21 cellular contexts compared by ENCODE assay signal in genomic region chr3:113847243-113847642, GRCh38. TPM values are rescaled to one million over a fixed set of nuclear protein-coding genes. Genes with fewer than 3 reads are reported as not detected.
A peak's percentile ranks its signal among the peaks of the same experiment; 100 is the strongest.
DNase-seq lines count a peak whose midpoint lies in the region; ATAC-seq, FAIRE-seq and TF ChIP-seq lines count a peak whose summit lies in the region.
"Had no signal": no experiment of that assay in that cellular context is flagged by ENCODE, and none has a peak within 500 bp of the region (broad histone marks: within the 10 kb centered on the region; RNA-seq: fewer than 3 reads in every experiment).

No MANE protein-coding gene starts in this region.

- TF ChIP-seq RAD21 in liver (IDR thresholded peaks at IDR 0.05) (peak in 1 of 2 donors; percentile 20), HepG2 (CRISPR knock-in tag; IDR thresholded peaks at IDR 0.05) (no peak)

- H3K9ac ChIP-seq in liver (ENCODE audit: low read depth in 1 of 2, low read length in 2 of 2) (no peak overlapping the region), HepG2 (ENCODE audit: insufficient read depth, low read depth, low read length) (no peak overlapping the region), keratinocyte (ENCODE audit: control insufficient read depth, extremely low read depth, insufficient read depth, low read length) (no peak overlapping the region)

- no peak for TF ChIP-seq CTCF in liver (IDR thresholded peaks at IDR 0.05; ENCODE audit: low read depth, low read length, missing input control)
- TF ChIP-seq CTCF in HepG2 (CRISPR knock-in tag; IDR thresholded peaks at IDR 0.05) = no peak
- no peak for TF ChIP-seq CTCF in keratinocyte (optimal IDR thresholded peaks at IDR 0.05 in 1 of 3, IDR thresholded peaks at IDR 0.05 in 1 of 3, conservative IDR thresholded peaks at IDR 0.05 in 1 of 3; ENCODE audit: extremely low read depth in 1 of 3, insufficient read depth in 2 of 3, low read length in 3 of 3)
- no peak for TF ChIP-seq CTCF in mucosa of descending colon (IDR thresholded peaks at IDR 0.05)

- FAIRE-seq in HepG2 (lab: Jason Lieb, UNC) (no peak), keratinocyte (lab: Jason Lieb, UNC) (no peak)

- H3K27ac ChIP-seq in liver (ENCODE audit: low read depth in 1 of 2, low read length in 2 of 2) (peak overlapping the region in 1 of 2 donors; percentile 20), HepG2 (ENCODE audit: extremely low read length, insufficient read depth, low read length) (no peak overlapping the region), keratinocyte (ENCODE audit: control insufficient read depth, insufficient read depth, low read length) (peak overlapping the region; percentile 34), urinary bladder (ENCODE audit: low read depth) (peak overlapping the region; percentile 45)
- H3K27ac ChIP-seq: HL-60, SJSA1 had no signal

- no peak for TF ChIP-seq POLR2A in HepG2 (IDR thresholded peaks at IDR 0.05; ENCODE audit: insufficient read depth in 1 of 2, low read depth in 2 of 2, low read length in 2 of 2)

- DNase-seq in HepG2 (ENCODE audit: low spot score) (no peak), keratinocyte (ENCODE audit: low read depth, low spot score) (no peak), mucosa of descending colon (peak in 1 of 3 donors; percentile 30), NCI-H1092 treated with DMSO at 0.1 percent for 48 hours (lab: John Stamatoyannopoulos, UW) (no peak), NCI-H748 (lab: John Stamatoyannopoulos, UW; ENCODE audit: unreplicated experiment) (no peak)
- DNase-seq: 8988T; C1 segment of cervical spinal cord; CD8-positive, alpha-beta T cell; GDM1; KG1; NCI-H1105; NCI-H226; NCI-H510A treated with DMSO at 0.1 percent for 48 hours; NCI-H774; NK-92 treated with Interleukin-12 subunit alpha and Interleukin-12 subunit beta, amount 100 ng/mL, for 24 hours had no signal

- no peaks in the 10 kb centered on the region for H3K79me2 ChIP-seq in HepG2 (ENCODE audit: insufficient read depth, low read length)
- H3K79me2 ChIP-seq in keratinocyte (ENCODE audit: control insufficient read depth, insufficient read depth, low read length) = no peaks in the 10 kb centered on the region

- peaks cover 0 to 15% (median 12%) of the 10 kb centered on the region in 4 donors for H3K4me1 ChIP-seq in liver (ENCODE audit: control insufficient read depth in 4 of 4, insufficient read depth in 4 of 4, low read length in 3 of 4)
- no peaks in the 10 kb centered on the region for H3K4me1 ChIP-seq in HepG2 (ENCODE audit: insufficient read depth, low read length)
- H3K4me1 ChIP-seq in keratinocyte (ENCODE audit: control insufficient read depth, extremely low read depth, insufficient read depth, low read length) = peaks cover 8% of the 10 kb centered on the region
- H3K4me1 ChIP-seq in mucosa of descending colon (ENCODE audit: low read depth) = peaks cover 8% of the 10 kb centered on the region
- no peaks in the 10 kb centered on the region for H3K4me1 ChIP-seq in urinary bladder (ENCODE audit: insufficient read depth)

- H4K20me1 ChIP-seq in HepG2 (ENCODE audit: insufficient read depth, low read length) = no peaks in the 10 kb centered on the region
- H4K20me1 ChIP-seq in keratinocyte (ENCODE audit: control insufficient read depth, extremely low read depth, insufficient read depth, low read length) = no peaks in the 10 kb centered on the region

- POLR2A ChIA-PET in HepG2 (lab: Yijun Ruan, JAX) = no interaction called here

- H3K9me1 ChIP-seq in keratinocyte (ENCODE audit: control insufficient read depth, extremely low read depth, insufficient read depth, low read length) = no peaks in the 10 kb centered on the region

- BruUV-seq in HepG2 (replicated peaks; lab: Mats Ljungman, UMichigan) = no TSS peak

- intact Hi-C loops in HepG2 (cut with micrococcal nuclease; ENCODE audit: unreplicated experiment) (no loop called here), mucosa of descending colon (cut with DNase I, micrococcal nuclease) (no loop called here)

- dilution Hi-C loops in keratinocyte (cut with MboI; ENCODE audit: extremely low pct_ligation_motif_present, low sequenced_read_pairs) = no loop called here

- no peak overlapping the region for H3K4me2 ChIP-seq in HepG2 (ENCODE audit: low read depth, low read length)
- H3K4me2 ChIP-seq in keratinocyte (ENCODE audit: control insufficient read depth, extremely low read depth, insufficient read depth, low read depth, low read length) = no peak overlapping the region

- no peaks in the 10 kb centered on the region for H3K36me3 ChIP-seq in liver (ENCODE audit: control insufficient read depth in 4 of 4, insufficient read depth in 3 of 4, low read depth in 1 of 4, low read length in 3 of 4)
- H3K36me3 ChIP-seq in HepG2 (replicated peaks in 1 of 2; ENCODE audit: control insufficient read depth in 1 of 2, insufficient read depth in 2 of 2, low read length in 2 of 2) = no peaks in the 10 kb centered on the region
- H3K36me3 ChIP-seq in keratinocyte (ENCODE audit: control insufficient read depth in 2 of 2, extremely low read depth in 1 of 2, insufficient read depth in 2 of 2, low read length in 2 of 2) = no peaks in the 10 kb centered on the region
- no peaks in the 10 kb centered on the region for H3K36me3 ChIP-seq in mucosa of descending colon (ENCODE audit: low read depth)
- no peaks in the 10 kb centered on the region for H3K36me3 ChIP-seq in urinary bladder (ENCODE audit: insufficient read depth)
- H3K36me3 ChIP-seq: SJSA1 had no signal

- H3K4me3 ChIP-seq in liver (ENCODE audit: low read depth in 1 of 3, low read length in 3 of 3) (no peak overlapping the region), HepG2 (replicated peaks in 1 of 3; ENCODE audit: insufficient read depth in 1 of 3, low read depth in 2 of 3, low read length in 3 of 3) (no peak overlapping the region), keratinocyte (ENCODE audit: control insufficient read depth in 2 of 3, extremely low read depth in 1 of 3, insufficient read depth in 2 of 3, low read depth in 1 of 3, low read length in 3 of 3) (no peak overlapping the region), mucosa of descending colon (no peak overlapping the region), urinary bladder (ENCODE audit: low read depth, low read length) (no peak overlapping the region)
- H3K4me3 ChIP-seq: SJSA1 had no signal

- H3K27me3 ChIP-seq in liver (ENCODE audit: control insufficient read depth in 4 of 4, insufficient read depth in 4 of 4, low read length in 3 of 4) = no peaks in the 10 kb centered on the region
- no peaks in the 10 kb centered on the region for H3K27me3 ChIP-seq in HepG2 (ENCODE audit: control insufficient read depth in 1 of 2, insufficient read depth in 2 of 2, low read length in 2 of 2)
- H3K27me3 ChIP-seq in keratinocyte (ENCODE audit: control insufficient read depth, extremely low read depth, insufficient read depth, low read length) = no peaks in the 10 kb centered on the region
- H3K27me3 ChIP-seq: SJSA1 had no signal

- TF ChIP-seq EP300 in HepG2 (IDR thresholded peaks at IDR 0.05; ENCODE audit: low read depth in 2 of 2, low read length in 2 of 2) (no peak), HepG2 (CRISPR knock-in tag; IDR thresholded peaks at IDR 0.05; ENCODE audit: borderline replicate concordance) (no peak)

- no peaks in the 10 kb centered on the region for H3K9me3 ChIP-seq in liver (ENCODE audit: control insufficient read depth in 4 of 4, low read length in 3 of 4)
- H3K9me3 ChIP-seq in HepG2 (ENCODE audit: low read length) = no peaks in the 10 kb centered on the region
- no peaks in the 10 kb centered on the region for H3K9me3 ChIP-seq in keratinocyte (ENCODE audit: control insufficient read depth, low read depth, low read length)
- no peaks in the 10 kb centered on the region for H3K9me3 ChIP-seq in mucosa of descending colon
- H3K9me3 ChIP-seq: SJSA1 had no signal

- in situ Hi-C loops in HepG2 (cut with HindIII; ENCODE audit: extremely low pct_ligation_motif_present, low pct_unique_long_range_greater_than_20kb) = no loop called here

- ATAC-seq in HepG2 = no peak
- peak; percentile 83 for ATAC-seq in mucosa of descending colon
- ATAC-seq in GM18498 (IDR thresholded peaks at IDR 0.05; ENCODE audit: unreplicated experiment) = no peak
- ATAC-seq: CD8-positive, alpha-beta T cell; Right ventricle myocardium inferior had no signal

- CTCF ChIA-PET in HepG2 (lab: Yijun Ruan, JAX; ENCODE audit: low intra/inter-chr PET ratio, low total read pairs) = no interaction called here

- H2AFZ ChIP-seq in HepG2 (ENCODE audit: low read length) = no peak overlapping the region
- H2AFZ ChIP-seq in keratinocyte (ENCODE audit: control insufficient read depth, low read length) = no peak overlapping the region

RNA-seq across cellular contexts. Expression of gene GRAMD1C, which starts 8.7 kb away (rescaled TPM):
- 10 to 100 TPM in 1 of 2 donors, 1 to 10 TPM in 1; 2.3 to 17.0 TPM for total RNA-seq in liver
- polyA plus RNA-seq in liver = 1 to 10 TPM; 4.6 to 7.9 TPM
- not detected in 2 replicates for total RNA-seq in HepG2 (2016; rRNA removed; fragmentation: Illumina TruSeq; extraction: Trizol)
- not detected in 2 replicates for total RNA-seq in HepG2 (2016; cell fraction: cytosol; rRNA removed; fragmentation: Illumina TruSeq; extraction: Trizol; ENCODE audit: low read depth)
- 0.27 and 0.30 TPM in 2 replicates for total RNA-seq in HepG2 (2016; cell fraction: insoluble cytoplasmic fraction; rRNA removed; fragmentation: Illumina TruSeq; extraction: Trizol)
- not detected in 2 replicates for total RNA-seq in HepG2 (2016; cell fraction: membrane; rRNA removed; fragmentation: Illumina TruSeq; extraction: Trizol)
- total RNA-seq in HepG2 (2016; cell fraction: nucleus; rRNA removed; fragmentation: Illumina TruSeq; extraction: Trizol) = not detected in 2 replicates
- 0.45 and 1.0 TPM in 2 replicates for polyA plus RNA-seq in HepG2 (2011; rRNA removed)
- 0.03 and 0.06 TPM in 2 replicates for polyA plus RNA-seq in HepG2 (2011; cell fraction: cytosol; rRNA removed)
- polyA plus RNA-seq in HepG2 (2011; cell fraction: nucleus; rRNA removed) = 0.63 and 1.2 TPM in 2 replicates
- 0.16 and 0.31 TPM in 2 replicates for polyA plus RNA-seq in HepG2 (2012)
- polyA plus RNA-seq in HepG2 (2016; cell fraction: cytosol; fragmentation: Illumina TruSeq; extraction: Trizol; ENCODE audit: low read depth) = not detected in 2 replicates
- not detected in 2 replicates for polyA plus RNA-seq in HepG2 (2016; cell fraction: insoluble cytoplasmic fraction; fragmentation: Illumina TruSeq; extraction: Trizol; ENCODE audit: low read depth)
- not detected in 2 replicates for polyA plus RNA-seq in HepG2 (2016; cell fraction: membrane; fragmentation: Illumina TruSeq; extraction: Trizol; ENCODE audit: low read depth)
- polyA plus RNA-seq in HepG2 (2016; cell fraction: nucleus; fragmentation: Illumina TruSeq; extraction: Trizol; ENCODE audit: insufficient read depth, low read depth) = 0.12 TPM in 1 of 2 replicates, not detected in the other
- polyA minus RNA-seq in HepG2 (2011; rRNA and poly(A)+ RNA removed; ENCODE audit: low replicate concordance) = 0.51 TPM in 1 of 2 replicates, not detected in the other
- not detected in 2 replicates for polyA minus RNA-seq in HepG2 (2011; cell fraction: cytosol; rRNA and poly(A)+ RNA removed)
- 1.5 and 3.5 TPM in 2 replicates for polyA minus RNA-seq in HepG2 (2011; cell fraction: nucleus; rRNA and poly(A)+ RNA removed)
- 0.95 to 2.7 TPM (median 2.0 TPM) in 3 replicates for polyA plus RNA-seq in keratinocyte
- 13.5 TPM for polyA plus RNA-seq in keratinocyte (2011; ENCODE audit: low read depth)
- 0.60 and 0.69 TPM in 2 replicates for polyA plus RNA-seq in keratinocyte (2011; cell fraction: cytosol; rRNA removed)
- polyA plus RNA-seq in keratinocyte (2011; cell fraction: nucleus; rRNA removed) = 2.6 and 3.0 TPM in 2 replicates
- 1.1 and 6.9 TPM in 2 replicates for polyA plus RNA-seq in keratinocyte (2012; ENCODE audit: low replicate concordance)
- 0.53 to 4.2 TPM (median 1.0 TPM) in 3 replicates for polyA minus RNA-seq in keratinocyte
- not detected for polyA minus RNA-seq in keratinocyte (2011; cell fraction: cytosol; rRNA and poly(A)+ RNA removed)
- 1.2 and 3.6 TPM in 2 replicates for polyA minus RNA-seq in keratinocyte (2011; cell fraction: nucleus; rRNA and poly(A)+ RNA removed)
- 10 to 100 TPM in 1 of 3 donors, 1 to 10 TPM in 2; 5.7 to 19.5 (median 8.6) TPM for total RNA-seq in mucosa of descending colon
- 14.3 TPM for total RNA-seq in urinary bladder
- 2.3 TPM for polyA plus RNA-seq in urinary bladder
